Comparison of ENCODE assay signal across 10 cellular contexts in the genomic region with DNA sequence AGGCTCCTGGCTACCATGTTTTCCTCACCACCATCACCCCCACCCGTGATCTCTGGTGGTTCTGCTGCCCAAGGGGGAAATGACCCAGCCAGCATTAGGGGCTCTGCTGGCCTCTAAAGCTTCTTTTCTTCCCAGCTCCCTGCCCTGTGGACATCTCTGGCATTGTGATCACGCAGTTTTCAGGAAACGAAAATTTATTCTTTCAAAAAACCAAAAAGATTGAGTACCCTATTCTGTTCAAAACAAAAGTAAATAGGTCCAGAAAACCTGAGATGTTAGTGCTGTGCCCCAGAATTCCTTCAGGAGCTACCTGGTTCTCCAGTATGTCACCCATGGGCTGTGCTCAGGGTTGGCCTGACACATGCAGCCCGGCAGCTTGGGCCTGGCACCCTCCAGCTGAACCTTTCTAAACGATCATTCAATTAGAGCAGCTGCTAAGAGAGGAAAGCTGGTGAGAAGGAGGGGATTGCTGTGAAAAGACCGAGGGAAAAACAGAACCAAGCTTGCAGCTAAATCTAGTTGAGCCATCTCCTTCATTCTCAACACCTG.
DNase-seq lines count a peak whose midpoint lies in the region; ATAC-seq, FAIRE-seq and TF ChIP-seq lines count a peak whose summit lies in the region.
"Had no signal": no experiment of that assay in that cellular context is flagged by ENCODE, and none has a peak within 500 bp of the region (broad histone marks: within the 10 kb centered on the region; RNA-seq: fewer than 3 reads in every experiment).

No MANE protein-coding gene starts in this region.

- H3K9me3 ChIP-seq in pancreas = no peaks in the 10 kb centered on the region

- H3K4me1 ChIP-seq in pancreas = peaks cover 0 to 17% (median 0%) of the 10 kb centered on the region in 3 donors

- peaks cover 42 to 46% of the 10 kb centered on the region in 2 donors for H3K4me1 Mint-ChIP-seq in effector memory CD8-positive, alpha-beta T cell (ENCODE audit: low read depth in 2 of 2)

- peaks cover 40% of the 10 kb centered on the region for H3K36me3 Mint-ChIP-seq in effector memory CD8-positive, alpha-beta T cell (ENCODE audit: insufficient read depth)

- H3K9me3 Mint-ChIP-seq in effector memory CD8-positive, alpha-beta T cell = no peaks in the 10 kb centered on the region

- H3K27me3 ChIP-seq in pancreas = no peaks in the 10 kb centered on the region
- H3K27me3 ChIP-seq: foreskin keratinocyte had no signal

- no peak for ATAC-seq in effector memory CD8-positive, alpha-beta T cell (replicated peaks)
- peak in 3 of 4 donors; percentile 5 to 20 (median 8) for ATAC-seq in pancreas
- ATAC-seq in HG02885 (IDR thresholded peaks at IDR 0.05; ENCODE audit: poor library complexity, unreplicated experiment) = no peak
- ATAC-seq in HG03354 (IDR thresholded peaks at IDR 0.05; ENCODE audit: poor library complexity, severe bottlenecking, unreplicated experiment) = no peak

- H3K27me3 Mint-ChIP-seq in effector memory CD8-positive, alpha-beta T cell = no peaks in the 10 kb centered on the region

- 73% methylated on average over 6 of the region's 6 CpGs for WGBS in pancreas, 2 donors

- intact Hi-C loops in pancreas (cut with DNase I) = loop anchor here in 1 of 3 donors (10.0 kb wide), 1 partner anchor 297 kb away; no protein-coding TSS in a partner anchor

- no peak for FAIRE-seq in pancreas (lab: Jason Lieb, UNC)

- no peak for TF ChIP-seq CTCF in pancreas (IDR thresholded peaks at IDR 0.05)

- no peak overlapping the region for H3K4me3 ChIP-seq in pancreas

- peak overlapping the region in 1 of 2 donors; percentile 10 for H3K4me3 Mint-ChIP-seq in effector memory CD8-positive, alpha-beta T cell

- DNase-seq in DMS53 (lab: John Stamatoyannopoulos, UW) = peak; percentile 0
- DNase-seq in DMS53 treated with DMSO at 0.1 percent for 48 hours (lab: John Stamatoyannopoulos, UW; ENCODE audit: unreplicated experiment) = no peak
- peak; percentile 61 to 77 for DNase-seq in NCI-H524 (lab: John Stamatoyannopoulos, UW)
- DNase-seq in effector memory CD8-positive, alpha-beta T cell = no peak
- no peak for DNase-seq in pancreas
- DNase-seq in NCI-H446 treated with DMSO at 0.1 percent for 48 hours (lab: John Stamatoyannopoulos, UW) = no peak

- H3K27ac Mint-ChIP-seq in effector memory CD8-positive, alpha-beta T cell = peak overlapping the region; percentile 82 to 90

- peak overlapping the region in 3 of 4 donors; percentile 15 to 50 (median 46) for H3K27ac ChIP-seq in pancreas
- H3K27ac ChIP-seq: 22Rv1, foreskin keratinocyte had no signal

- H3K36me3 ChIP-seq in pancreas = no peaks in the 10 kb centered on the region

Comparison
In these comparisons a context has a peak if more than half of its experiments do, and no peak if none do; other contexts are left out.
1. DNase-seq: peak in DMS53 (single experiment) and NCI-H524 (2 of 2); none in DMS53 treated with DMSO at 0.1 percent for 48 hours (single experiment), effector memory CD8-positive, alpha-beta T cell (0 of 3), pancreas (0 of 6) and NCI-H446 treated with DMSO at 0.1 percent for 48 hours (single experiment).
2. ATAC-seq: peak in pancreas (3 of 4); none in effector memory CD8-positive, alpha-beta T cell (single experiment), HG02885 (single experiment) and HG03354 (single experiment).